In the genomic region with DNA sequence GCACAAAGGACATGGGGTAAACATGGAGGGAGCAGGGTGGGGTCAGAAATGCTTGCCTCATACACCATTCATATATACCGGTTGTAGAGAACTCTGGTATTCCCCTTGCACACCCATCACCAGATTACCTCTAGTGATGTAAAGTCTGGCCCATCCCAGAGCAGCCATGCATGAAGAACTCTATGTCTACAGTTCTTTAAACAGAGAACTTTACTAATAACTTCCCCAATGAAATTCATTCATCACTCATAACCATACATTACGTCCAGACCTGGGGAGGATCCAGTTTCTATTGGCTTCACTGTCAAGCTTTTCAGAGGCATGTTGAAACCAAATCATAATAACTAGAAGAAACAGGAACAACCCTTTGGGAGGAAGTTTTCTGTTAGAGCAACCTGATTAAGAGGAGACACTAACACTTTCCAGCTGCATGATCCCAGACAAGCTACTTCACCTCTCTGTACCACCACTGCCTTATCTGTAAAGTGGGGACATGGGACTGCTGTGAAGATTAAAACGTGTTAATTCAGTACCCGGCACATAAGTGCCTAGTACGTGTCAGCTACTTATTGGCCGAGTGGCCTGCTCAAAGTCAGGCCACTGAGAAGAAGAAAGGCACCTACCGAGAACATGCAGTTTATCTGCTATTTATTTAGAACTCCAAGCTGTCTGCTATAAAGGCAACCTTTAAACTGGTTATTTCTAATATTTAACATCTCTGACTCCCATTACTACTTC, we compare ENCODE assay signal across 10 cellular contexts. TPM values are rescaled to one million over a fixed set of nuclear protein-coding genes. Genes with fewer than 3 reads are reported as not detected.
DNase-seq lines count a peak whose midpoint lies in the region; ATAC-seq lines count a peak whose summit lies in the region.
"Had no signal": no experiment of that assay in that cellular context is flagged by ENCODE, and none has a peak within 500 bp of the region (broad histone marks: within the 10 kb centered on the region; RNA-seq: fewer than 3 reads in every experiment).

No MANE protein-coding gene starts in this region.

- DNase-seq in activated naive CD8-positive, alpha-beta T cell treated with anti-CD3 and anti-CD28 coated beads, Interleukin-2, amount 50 U/mL, for 24 hours = no peak
- no peak for DNase-seq in activated naive CD8-positive, alpha-beta T cell treated with anti-CD3 and anti-CD28 coated beads for 36 hours
- DNase-seq in KBM-7 (peak; percentile 56), NCI-H1417 (lab: John Stamatoyannopoulos, UW) (no peak), NCI-H2171 treated with DMSO at 0.1 percent for 48 hours (lab: John Stamatoyannopoulos, UW) (no peak)
- DNase-seq in effector CD4-positive, alpha-beta T cell = no peak
- DNase-seq: caudate nucleus, IMR-90 had no signal

- ATAC-seq in activated naive CD8-positive, alpha-beta T cell treated with anti-CD3 and anti-CD28 coated beads, Interleukin-2, amount 50 U/mL, for 24 hours = peak; percentile 73
- peak; percentile 81 for ATAC-seq in HG02840 (IDR thresholded peaks at IDR 0.05; ENCODE audit: low FRiP score, unreplicated experiment)
- peak; percentile 98 for ATAC-seq in stimulated activated memory B cell treated with anti-CD40 and anti-IgM and Interleukin-4, amounts not matched to agents 10 μg/mL and 1 μg/mL and 100 μg/mL, for 72 hours

- peaks cover 9% of the 10 kb centered on the region for H3K27me3 Mint-ChIP-seq in activated naive CD8-positive, alpha-beta T cell treated with anti-CD3 and anti-CD28 coated beads, Interleukin-2, amount 50 U/mL, for 24 hours
- no peaks in the 10 kb centered on the region for H3K27me3 Mint-ChIP-seq in activated naive CD8-positive, alpha-beta T cell treated with anti-CD3 and anti-CD28 coated beads for 36 hours
- peaks cover 6% of the 10 kb centered on the region for H3K27me3 Mint-ChIP-seq in stimulated activated memory B cell treated with anti-CD40 and anti-IgM and Interleukin-4, amounts not matched to agents 10 μg/mL and 1 μg/mL and 100 μg/mL, for 72 hours

- H3K36me3 Mint-ChIP-seq in activated naive CD8-positive, alpha-beta T cell treated with anti-CD3 and anti-CD28 coated beads, Interleukin-2, amount 50 U/mL, for 24 hours (ENCODE audit: low read depth) = no peaks in the 10 kb centered on the region
- peaks cover 3% of the 10 kb centered on the region for H3K36me3 Mint-ChIP-seq in activated naive CD8-positive, alpha-beta T cell treated with anti-CD3 and anti-CD28 coated beads for 36 hours
- no peaks in the 10 kb centered on the region for H3K36me3 Mint-ChIP-seq in stimulated activated memory B cell treated with anti-CD40 and anti-IgM and Interleukin-4, amounts not matched to agents 10 μg/mL and 1 μg/mL and 100 μg/mL, for 72 hours

- H3K9me3 Mint-ChIP-seq in activated naive CD8-positive, alpha-beta T cell treated with anti-CD3 and anti-CD28 coated beads, Interleukin-2, amount 50 U/mL, for 24 hours = no peaks in the 10 kb centered on the region
- peaks cover 6% of the 10 kb centered on the region for H3K9me3 Mint-ChIP-seq in activated naive CD8-positive, alpha-beta T cell treated with anti-CD3 and anti-CD28 coated beads for 36 hours
- H3K9me3 Mint-ChIP-seq in stimulated activated memory B cell treated with anti-CD40 and anti-IgM and Interleukin-4, amounts not matched to agents 10 μg/mL and 1 μg/mL and 100 μg/mL, for 72 hours = no peaks in the 10 kb centered on the region

- peaks cover 14% of the 10 kb centered on the region for H3K4me1 Mint-ChIP-seq in activated naive CD8-positive, alpha-beta T cell treated with anti-CD3 and anti-CD28 coated beads, Interleukin-2, amount 50 U/mL, for 24 hours
- peaks cover 6% of the 10 kb centered on the region for H3K4me1 Mint-ChIP-seq in activated naive CD8-positive, alpha-beta T cell treated with anti-CD3 and anti-CD28 coated beads for 36 hours
- peaks cover 19% of the 10 kb centered on the region for H3K4me1 Mint-ChIP-seq in stimulated activated memory B cell treated with anti-CD40 and anti-IgM and Interleukin-4, amounts not matched to agents 10 μg/mL and 1 μg/mL and 100 μg/mL, for 72 hours

- in situ Hi-C loops in KBM-7 (cut with MboI; ENCODE audit: low pct_unique_long_range_greater_than_20kb, low sequenced_read_pairs) = no loop called here

- no peak overlapping the region for H3K27ac Mint-ChIP-seq in activated naive CD8-positive, alpha-beta T cell treated with anti-CD3 and anti-CD28 coated beads, Interleukin-2, amount 50 U/mL, for 24 hours
- no peak overlapping the region for H3K27ac Mint-ChIP-seq in activated naive CD8-positive, alpha-beta T cell treated with anti-CD3 and anti-CD28 coated beads for 36 hours
- H3K27ac Mint-ChIP-seq in stimulated activated memory B cell treated with anti-CD40 and anti-IgM and Interleukin-4, amounts not matched to agents 10 μg/mL and 1 μg/mL and 100 μg/mL, for 72 hours = peak overlapping the region; percentile 55

- no peak overlapping the region for H3K4me3 Mint-ChIP-seq in activated naive CD8-positive, alpha-beta T cell treated with anti-CD3 and anti-CD28 coated beads, Interleukin-2, amount 50 U/mL, for 24 hours
- no peak overlapping the region for H3K4me3 Mint-ChIP-seq in activated naive CD8-positive, alpha-beta T cell treated with anti-CD3 and anti-CD28 coated beads for 36 hours
- H3K4me3 Mint-ChIP-seq in stimulated activated memory B cell treated with anti-CD40 and anti-IgM and Interleukin-4, amounts not matched to agents 10 μg/mL and 1 μg/mL and 100 μg/mL, for 72 hours = no peak overlapping the region

RNA-seq across cellular contexts. Expression of gene IGF2BP3, which starts 59.7 kb away (rescaled TPM):
- under 1 TPM; 0.41 to 0.70 TPM for total RNA-seq in activated naive CD8-positive, alpha-beta T cell treated with anti-CD3 and anti-CD28 coated beads for 36 hours
